ENCODE assay signal across 8 cellular contexts in genomic region chr20:48750941-48751620, GRCh38.
DNase-seq lines count a peak whose midpoint lies in the region; ATAC-seq and TF ChIP-seq lines count a peak whose summit lies in the region.

No MANE protein-coding gene starts in this region.

- H3K9me3 ChIP-seq in SK-N-SH: no peaks in the 10 kb centered on the region
- H3K9me3 ChIP-seq in esophagus squamous epithelium: no peaks in the 10 kb centered on the region

- H3F3A ChIP-seq in SK-N-SH (replicated peaks; ENCODE audit: insufficient read depth): no peaks in the 10 kb centered on the region

- peaks cover 84% of the 10 kb centered on the region for H3K4me1 Mint-ChIP-seq in activated B cell treated with CpG ODN at 0.5 μM for 24 hours

- POLR2A ChIA-PET in SK-N-SH (lab: Yijun Ruan, JAX) (no interaction called here), activated B cell treated with CpG ODN at 0.5 μM for 24 hours (lab: Charles Lee) (interaction anchor here (0.9 to 2.6 kb wide), 7 partner anchors 9 to 81 kb away, joined by 3 to 12 read pairs (median 5); no protein-coding TSS in a partner anchor)

- no peak overlapping the region for H3K4me3 Mint-ChIP-seq in activated B cell treated with CpG ODN at 0.5 μM for 24 hours

- no peak overlapping the region for H2AFZ ChIP-seq in SK-N-SH (ENCODE audit: low read depth)

- no peak for TF ChIP-seq POLR2A in esophagus squamous epithelium (IDR thresholded peaks at IDR 0.05)

- H3K36me3 Mint-ChIP-seq in activated B cell treated with CpG ODN at 0.5 μM for 24 hours (ENCODE audit: low read depth): peaks cover 22% of the 10 kb centered on the region

- TF ChIP-seq EP300 in SK-N-SH (IDR thresholded peaks at IDR 0.05; ENCODE audit: borderline replicate concordance in 1 of 2, low read depth in 1 of 2, low read length in 1 of 2): no peak

- DNase-seq in SK-N-SH: peak; percentile 28
- DNase-seq in activated B cell treated with CpG ODN at 0.5 μM for 24 hours: no peak
- no peak for DNase-seq in esophagus squamous epithelium (lab: John Stamatoyannopoulos, UW)
- peak; percentile 31 for DNase-seq in occipital lobe (lab: John Stamatoyannopoulos, UW)
- DNase-seq in effector CD8-positive, alpha-beta T cell (lab: John Stamatoyannopoulos, UW): no peak

- TF ChIP-seq RAD21 in SK-N-SH (IDR thresholded peaks at IDR 0.05; ENCODE audit: low read length): no peak

- no peaks in the 10 kb centered on the region for H4K20me1 ChIP-seq in SK-N-SH (ENCODE audit: insufficient read depth)

- CTCF ChIA-PET in SK-N-SH (lab: Yijun Ruan, JAX): interaction anchor here (1.3 to 2.7 kb wide), 2 partner anchors 13 to 93 kb away, joined by 4 to 10 read pairs; no protein-coding TSS in a partner anchor
- CTCF ChIA-PET in activated B cell treated with CpG ODN at 0.5 μM for 24 hours (lab: Charles Lee): interaction anchor here (0.6 to 1.0 kb wide), 2 partner anchors 30 to 59 kb away, joined by 3 read pairs; no protein-coding TSS in a partner anchor

- no peak overlapping the region for H3K4me3 ChIP-seq in SK-N-SH (ENCODE audit: low read depth in 2 of 2, low read length in 1 of 2)
- no peak overlapping the region for H3K4me3 ChIP-seq in esophagus squamous epithelium

- H3K9me3 Mint-ChIP-seq in activated B cell treated with CpG ODN at 0.5 μM for 24 hours: peaks cover 4% of the 10 kb centered on the region

- H3K27me3 ChIP-seq in SK-N-SH (ENCODE audit: insufficient read depth): no peaks in the 10 kb centered on the region
- peaks cover 0 to 25% (median 0%) of the 10 kb centered on the region in 4 donors for H3K27me3 ChIP-seq in esophagus squamous epithelium

- H3K9me2 ChIP-seq in SK-N-SH: no peaks in the 10 kb centered on the region

- H3K4me1 ChIP-seq in SK-N-SH (ENCODE audit: control insufficient read depth in 1 of 2, insufficient read depth in 2 of 2, low read depth in 1 of 2, low read length in 1 of 2) (no peaks in the 10 kb centered on the region; a peak in 1 of 4 replicates), esophagus squamous epithelium (peaks cover 0 to 30% (median 9%) of the 10 kb centered on the region in 3 donors)

- peak overlapping the region; percentile 88 for H3K27ac Mint-ChIP-seq in activated B cell treated with CpG ODN at 0.5 μM for 24 hours

- intact Hi-C loops in activated B cell treated with CpG ODN at 0.5 μM for 24 hours (cut with micrococcal nuclease): loop anchor here (5.0 kb wide), 2 partner anchors 34 to 36 kb away; no protein-coding TSS in a partner anchor
- intact Hi-C loops in esophagus squamous epithelium (cut with DNase I): no loop called here

- no peak overlapping the region for H3K9ac ChIP-seq in SK-N-SH

- 71% methylated on average over 14 of the region's 17 CpGs for WGBS in SK-N-SH (ENCODE audit: low lambda C conversion rate)
- 36 to 48% methylated on average over 7 to 8 of the region's 17 CpGs for WGBS in esophagus squamous epithelium, 2 donors

- H3K27ac ChIP-seq in SK-N-SH (ENCODE audit: low read depth in 2 of 2, low read length in 1 of 2) (no peak overlapping the region), esophagus squamous epithelium (peak overlapping the region; percentile 41 to 69 (median 58))

- no peak overlapping the region for H3K4me2 ChIP-seq in SK-N-SH

- H3K27me3 Mint-ChIP-seq in activated B cell treated with CpG ODN at 0.5 μM for 24 hours: no peaks in the 10 kb centered on the region

- no peak for ATAC-seq in SK-N-SH treated with all-trans-retinoic acid at 6 μM for 48 hours
- ATAC-seq in activated B cell treated with CpG ODN at 0.5 μM for 24 hours (ENCODE audit: low read depth): peak; percentile 23
- no peak for ATAC-seq in GM18511 (IDR thresholded peaks at IDR 0.05; ENCODE audit: unreplicated experiment)
- ATAC-seq in HG02571 (IDR thresholded peaks at IDR 0.05; ENCODE audit: unreplicated experiment): no peak

- TF ChIP-seq CTCF in SK-N-SH (IDR thresholded peaks at IDR 0.05) (no peak), activated B cell treated with CpG ODN at 0.5 μM for 24 hours (IDR thresholded peaks at IDR 0.05) (no peak), esophagus squamous epithelium (IDR thresholded peaks at IDR 0.05) (no peak)

- H3K79me2 ChIP-seq in SK-N-SH (ENCODE audit: insufficient read depth): no peaks in the 10 kb centered on the region

- H3K36me3 ChIP-seq in SK-N-SH (replicated peaks in 1 of 2; ENCODE audit: control insufficient read depth in 1 of 2, insufficient read depth in 2 of 2, low read length in 1 of 2) (no peaks in the 10 kb centered on the region), esophagus squamous epithelium (no peaks in the 10 kb centered on the region)

TF ChIP-seq in SK-N-SH, 30 proteins besides CTCF, POLR2A, EP300 and RAD21 (continues in another document):
- TF ChIP-seq NRF1 (IDR thresholded peaks at IDR 0.05; ENCODE audit: low read depth, low read length) (no peak), TAF1 (IDR thresholded peaks at IDR 0.05; ENCODE audit: borderline replicate concordance, low read depth, low read length) (no peak), RCOR1 (IDR thresholded peaks at IDR 0.05; ENCODE audit: low read length) (no peak), MXI1 (IDR thresholded peaks at IDR 0.05; ENCODE audit: low read depth, low read length) (no peak), RXRA (IDR thresholded peaks at IDR 0.05; ENCODE audit: borderline replicate concordance, low read depth) (no peak), FOXM1 (IDR thresholded peaks at IDR 0.05; ENCODE audit: low read depth) (no peak), TEAD4 (IDR thresholded peaks at IDR 0.05; ENCODE audit: borderline replicate concordance, insufficient read depth) (no peak), FOXJ3 (CRISPR knock-in tag; IDR thresholded peaks at IDR 0.05) (no peak), YY1 (IDR thresholded peaks at IDR 0.05; ENCODE audit: low read depth) (no peak), GATA2 (CRISPR knock-in tag; IDR thresholded peaks at IDR 0.05) (no peak), ELF1 (IDR thresholded peaks at IDR 0.05) (no peak), SIN3A (IDR thresholded peaks at IDR 0.05; ENCODE audit: borderline replicate concordance, low read depth, low read length) (no peak), POLR2AphosphoS5 (IDR thresholded peaks at IDR 0.05; ENCODE audit: low read depth, low read length) (no peak), IRF3 (IDR thresholded peaks at IDR 0.05; ENCODE audit: low read depth, low read length) (no peak), TCF12 (IDR thresholded peaks at IDR 0.05) (no peak)

TF ChIP-seq in SK-N-SH treated with all-trans-retinoic acid at 6 μM for 48 hours, 23 proteins besides CTCF, POLR2A, EP300 and RAD21:
- no peak for TF ChIP-seq ZNF565 (CRISPR knock-in tag; conservative IDR thresholded peaks at IDR 0.05; ENCODE audit: low read depth)
- TF ChIP-seq ZFP30 (CRISPR knock-in tag; IDR thresholded peaks at IDR 0.05): no peak
- no peak for TF ChIP-seq POU6F1 (CRISPR knock-in tag; IDR thresholded peaks at IDR 0.05; ENCODE audit: borderline replicate concordance, low read depth)
- TF ChIP-seq PATZ1 (CRISPR knock-in tag; IDR thresholded peaks at IDR 0.05; ENCODE audit: borderline replicate concordance): no peak
- TF ChIP-seq ESRRG (CRISPR knock-in tag; IDR thresholded peaks at IDR 0.05): no peak
- no peak for TF ChIP-seq ZC3H10 (CRISPR knock-in tag; IDR thresholded peaks at IDR 0.05)
- TF ChIP-seq ZNF8 (CRISPR knock-in tag; IDR thresholded peaks at IDR 0.05): no peak
- TF ChIP-seq CREB5 (CRISPR knock-in tag; IDR thresholded peaks at IDR 0.05; ENCODE audit: low read depth): no peak
- no peak for TF ChIP-seq TCF4 (CRISPR knock-in tag; IDR thresholded peaks at IDR 0.05; ENCODE audit: borderline replicate concordance)

Comparison
In these comparisons a context has a peak if more than half of its experiments do, and no peak if none do; other contexts are left out.
1. DNase-seq: peak in SK-N-SH (single experiment) and occipital lobe (single experiment); none in activated B cell treated with CpG ODN at 0.5 μM for 24 hours (single experiment), esophagus squamous epithelium (single experiment) and effector CD8-positive, alpha-beta T cell (single experiment).
2. H3K27ac ChIP-seq: peak in esophagus squamous epithelium (4 of 4); none in SK-N-SH (0 of 2).